Comparison of ENCODE assay signal across 1 cellular context in the genomic region with DNA sequence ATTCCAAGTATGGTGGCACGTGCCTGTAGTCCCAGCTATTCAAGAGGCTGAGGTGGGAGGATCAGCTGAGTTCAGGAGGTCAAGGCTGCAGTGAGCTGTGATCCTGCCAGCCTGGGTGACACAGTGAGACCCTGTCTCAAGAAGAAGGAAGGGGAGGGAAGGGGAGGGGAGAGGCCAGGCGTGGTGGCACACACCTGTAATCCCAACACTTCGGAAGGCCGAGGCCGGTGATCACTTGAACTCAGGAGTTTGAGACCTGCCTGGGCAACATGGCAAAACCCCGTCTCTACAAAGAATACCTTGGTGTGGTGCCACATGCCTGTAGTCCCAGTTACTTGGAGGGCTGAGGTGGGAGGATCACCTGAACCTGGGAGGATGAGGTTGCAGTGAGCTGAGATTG.
TF ChIP-seq lines count a peak whose summit lies in the region.

No MANE protein-coding gene starts in this region.

TF ChIP-seq in WTC11, 78 proteins besides CTCF, POLR2A, EP300 and RAD21 (continued from another document):
- TF ChIP-seq, protein P1, sequence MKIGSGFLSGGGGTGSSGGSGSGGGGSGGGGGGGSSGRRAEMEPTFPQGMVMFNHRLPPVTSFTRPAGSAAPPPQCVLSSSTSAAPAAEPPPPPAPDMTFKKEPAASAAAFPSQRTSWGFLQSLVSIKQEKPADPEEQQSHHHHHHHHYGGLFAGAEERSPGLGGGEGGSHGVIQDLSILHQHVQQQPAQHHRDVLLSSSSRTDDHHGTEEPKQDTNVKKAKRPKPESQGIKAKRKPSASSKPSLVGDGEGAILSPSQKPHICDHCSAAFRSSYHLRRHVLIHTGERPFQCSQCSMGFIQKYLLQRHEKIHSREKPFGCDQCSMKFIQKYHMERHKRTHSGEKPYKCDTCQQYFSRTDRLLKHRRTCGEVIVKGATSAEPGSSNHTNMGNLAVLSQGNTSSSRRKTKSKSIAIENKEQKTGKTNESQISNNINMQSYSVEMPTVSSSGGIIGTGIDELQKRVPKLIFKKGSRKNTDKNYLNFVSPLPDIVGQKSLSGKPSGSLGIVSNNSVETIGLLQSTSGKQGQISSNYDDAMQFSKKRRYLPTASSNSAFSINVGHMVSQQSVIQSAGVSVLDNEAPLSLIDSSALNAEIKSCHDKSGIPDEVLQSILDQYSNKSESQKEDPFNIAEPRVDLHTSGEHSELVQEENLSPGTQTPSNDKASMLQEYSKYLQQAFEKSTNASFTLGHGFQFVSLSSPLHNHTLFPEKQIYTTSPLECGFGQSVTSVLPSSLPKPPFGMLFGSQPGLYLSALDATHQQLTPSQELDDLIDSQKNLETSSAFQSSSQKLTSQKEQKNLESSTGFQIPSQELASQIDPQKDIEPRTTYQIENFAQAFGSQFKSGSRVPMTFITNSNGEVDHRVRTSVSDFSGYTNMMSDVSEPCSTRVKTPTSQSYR (CRISPR knock-in tag; IDR thresholded peaks at IDR 0.05), result no peak
- TF ChIP-seq OVOL2 (CRISPR knock-in tag; IDR thresholded peaks at IDR 0.05; ENCODE audit: borderline replicate concordance) (no peak), CREM (CRISPR knock-in tag; IDR thresholded peaks at IDR 0.05) (no peak), IRF2 (CRISPR knock-in tag; IDR thresholded peaks at IDR 0.05; ENCODE audit: borderline replicate concordance, low read depth) (no peak), RORB (CRISPR knock-in tag; IDR thresholded peaks at IDR 0.05) (no peak), TP53 (CRISPR knock-in tag; IDR thresholded peaks at IDR 0.05) (no peak)
- TF ChIP-seq, protein P2, sequence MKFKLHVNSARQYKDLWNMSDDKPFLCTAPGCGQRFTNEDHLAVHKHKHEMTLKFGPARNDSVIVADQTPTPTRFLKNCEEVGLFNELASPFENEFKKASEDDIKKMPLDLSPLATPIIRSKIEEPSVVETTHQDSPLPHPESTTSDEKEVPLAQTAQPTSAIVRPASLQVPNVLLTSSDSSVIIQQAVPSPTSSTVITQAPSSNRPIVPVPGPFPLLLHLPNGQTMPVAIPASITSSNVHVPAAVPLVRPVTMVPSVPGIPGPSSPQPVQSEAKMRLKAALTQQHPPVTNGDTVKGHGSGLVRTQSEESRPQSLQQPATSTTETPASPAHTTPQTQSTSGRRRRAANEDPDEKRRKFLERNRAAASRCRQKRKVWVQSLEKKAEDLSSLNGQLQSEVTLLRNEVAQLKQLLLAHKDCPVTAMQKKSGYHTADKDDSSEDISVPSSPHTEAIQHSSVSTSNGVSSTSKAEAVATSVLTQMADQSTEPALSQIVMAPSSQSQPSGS (CRISPR knock-in tag; IDR thresholded peaks at IDR 0.05; ENCODE audit: borderline replicate concordance, low read depth), result no peak
